ENCODE assay signal across 1 cellular context in the genomic region with DNA sequence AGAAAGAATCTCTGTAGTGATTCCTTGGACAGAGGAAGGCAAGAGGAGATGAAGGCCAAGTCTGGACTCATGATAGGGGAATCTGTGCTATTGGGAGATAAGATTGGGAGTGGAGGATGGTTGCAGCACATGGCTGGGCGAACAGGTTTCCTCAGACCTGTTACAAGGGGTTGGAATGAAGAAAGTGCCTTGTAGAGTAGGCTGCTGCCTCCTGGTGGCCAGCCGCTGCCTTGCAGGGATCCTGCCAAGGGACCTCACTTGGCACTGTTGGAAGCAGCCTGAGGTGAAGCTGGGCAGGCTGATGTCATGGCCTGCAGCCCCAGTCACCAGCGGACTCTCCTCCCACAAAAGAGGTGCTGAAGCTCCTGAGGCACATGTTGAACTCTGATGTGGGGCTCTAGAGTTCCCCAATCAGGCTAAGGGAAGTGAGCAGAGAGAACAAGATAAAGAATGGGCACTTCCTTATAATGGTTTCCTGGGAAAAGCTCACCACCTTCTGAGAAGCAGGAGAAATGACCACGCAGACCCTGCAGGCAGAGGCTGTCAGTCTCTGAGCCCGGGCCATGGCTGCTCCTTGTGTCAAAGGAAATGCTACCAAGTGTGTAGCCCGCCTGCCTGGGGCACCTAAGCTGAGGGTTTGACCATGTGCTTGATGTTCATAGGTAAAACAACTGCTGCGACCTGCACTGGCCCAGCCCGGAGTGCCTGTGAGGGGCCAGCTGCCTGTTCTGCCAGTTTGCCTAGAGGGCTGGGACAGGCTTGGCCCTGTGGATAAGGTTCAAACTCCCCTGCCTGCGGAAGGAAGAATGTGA.
TF ChIP-seq lines count a peak whose summit lies in the region.

No MANE protein-coding gene starts in this region.

TF ChIP-seq in SK-N-SH, 30 proteins besides CTCF, POLR2A, EP300 and RAD21 (continued from another document):
- TF ChIP-seq YY1 (IDR thresholded peaks at IDR 0.05; ENCODE audit: low read depth), result no peak
- TF ChIP-seq TAF1 (IDR thresholded peaks at IDR 0.05; ENCODE audit: borderline replicate concordance, low read depth, low read length), result no peak
- TF ChIP-seq, protein P1, sequence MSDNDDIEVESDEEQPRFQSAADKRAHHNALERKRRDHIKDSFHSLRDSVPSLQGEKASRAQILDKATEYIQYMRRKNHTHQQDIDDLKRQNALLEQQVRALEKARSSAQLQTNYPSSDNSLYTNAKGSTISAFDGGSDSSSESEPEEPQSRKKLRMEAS (IDR thresholded peaks at IDR 0.05; ENCODE audit: low read depth), result peak; percentile 72
- no peak for TF ChIP-seq RFX5 (IDR thresholded peaks at IDR 0.05; ENCODE audit: low read length)
- TF ChIP-seq MXI1 (IDR thresholded peaks at IDR 0.05; ENCODE audit: low read depth, low read length), result peak; percentile 80; the same call in 1 of the 2 replicates
- TF ChIP-seq FOXJ3 (CRISPR knock-in tag; IDR thresholded peaks at IDR 0.05), result no peak
- TF ChIP-seq, protein P2, sequence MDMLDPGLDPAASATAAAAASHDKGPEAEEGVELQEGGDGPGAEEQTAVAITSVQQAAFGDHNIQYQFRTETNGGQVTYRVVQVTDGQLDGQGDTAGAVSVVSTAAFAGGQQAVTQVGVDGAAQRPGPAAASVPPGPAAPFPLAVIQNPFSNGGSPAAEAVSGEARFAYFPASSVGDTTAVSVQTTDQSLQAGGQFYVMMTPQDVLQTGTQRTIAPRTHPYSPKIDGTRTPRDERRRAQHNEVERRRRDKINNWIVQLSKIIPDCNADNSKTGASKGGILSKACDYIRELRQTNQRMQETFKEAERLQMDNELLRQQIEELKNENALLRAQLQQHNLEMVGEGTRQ (IDR thresholded peaks at IDR 0.05; ENCODE audit: borderline replicate concordance, low read depth, low read length), result no peak
- TF ChIP-seq, protein P3, sequence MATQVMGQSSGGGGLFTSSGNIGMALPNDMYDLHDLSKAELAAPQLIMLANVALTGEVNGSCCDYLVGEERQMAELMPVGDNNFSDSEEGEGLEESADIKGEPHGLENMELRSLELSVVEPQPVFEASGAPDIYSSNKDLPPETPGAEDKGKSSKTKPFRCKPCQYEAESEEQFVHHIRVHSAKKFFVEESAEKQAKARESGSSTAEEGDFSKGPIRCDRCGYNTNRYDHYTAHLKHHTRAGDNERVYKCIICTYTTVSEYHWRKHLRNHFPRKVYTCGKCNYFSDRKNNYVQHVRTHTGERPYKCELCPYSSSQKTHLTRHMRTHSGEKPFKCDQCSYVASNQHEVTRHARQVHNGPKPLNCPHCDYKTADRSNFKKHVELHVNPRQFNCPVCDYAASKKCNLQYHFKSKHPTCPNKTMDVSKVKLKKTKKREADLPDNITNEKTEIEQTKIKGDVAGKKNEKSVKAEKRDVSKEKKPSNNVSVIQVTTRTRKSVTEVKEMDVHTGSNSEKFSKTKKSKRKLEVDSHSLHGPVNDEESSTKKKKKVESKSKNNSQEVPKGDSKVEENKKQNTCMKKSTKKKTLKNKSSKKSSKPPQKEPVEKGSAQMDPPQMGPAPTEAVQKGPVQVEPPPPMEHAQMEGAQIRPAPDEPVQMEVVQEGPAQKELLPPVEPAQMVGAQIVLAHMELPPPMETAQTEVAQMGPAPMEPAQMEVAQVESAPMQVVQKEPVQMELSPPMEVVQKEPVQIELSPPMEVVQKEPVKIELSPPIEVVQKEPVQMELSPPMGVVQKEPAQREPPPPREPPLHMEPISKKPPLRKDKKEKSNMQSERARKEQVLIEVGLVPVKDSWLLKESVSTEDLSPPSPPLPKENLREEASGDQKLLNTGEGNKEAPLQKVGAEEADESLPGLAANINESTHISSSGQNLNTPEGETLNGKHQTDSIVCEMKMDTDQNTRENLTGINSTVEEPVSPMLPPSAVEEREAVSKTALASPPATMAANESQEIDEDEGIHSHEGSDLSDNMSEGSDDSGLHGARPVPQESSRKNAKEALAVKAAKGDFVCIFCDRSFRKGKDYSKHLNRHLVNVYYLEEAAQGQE (IDR thresholded peaks at IDR 0.05; ENCODE audit: low read depth, low read length), result no peak
- TF ChIP-seq, protein P4, sequence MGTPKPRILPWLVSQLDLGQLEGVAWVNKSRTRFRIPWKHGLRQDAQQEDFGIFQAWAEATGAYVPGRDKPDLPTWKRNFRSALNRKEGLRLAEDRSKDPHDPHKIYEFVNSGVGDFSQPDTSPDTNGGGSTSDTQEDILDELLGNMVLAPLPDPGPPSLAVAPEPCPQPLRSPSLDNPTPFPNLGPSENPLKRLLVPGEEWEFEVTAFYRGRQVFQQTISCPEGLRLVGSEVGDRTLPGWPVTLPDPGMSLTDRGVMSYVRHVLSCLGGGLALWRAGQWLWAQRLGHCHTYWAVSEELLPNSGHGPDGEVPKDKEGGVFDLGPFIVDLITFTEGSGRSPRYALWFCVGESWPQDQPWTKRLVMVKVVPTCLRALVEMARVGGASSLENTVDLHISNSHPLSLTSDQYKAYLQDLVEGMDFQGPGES (IDR thresholded peaks at IDR 0.05; ENCODE audit: low read depth, low read length), result no peak
- TF ChIP-seq RXRA (IDR thresholded peaks at IDR 0.05; ENCODE audit: borderline replicate concordance, low read depth), result no peak
- no peak for TF ChIP-seq FOSL2 (IDR thresholded peaks at IDR 0.05; ENCODE audit: borderline replicate concordance, low read depth)
- TF ChIP-seq, protein P5, sequence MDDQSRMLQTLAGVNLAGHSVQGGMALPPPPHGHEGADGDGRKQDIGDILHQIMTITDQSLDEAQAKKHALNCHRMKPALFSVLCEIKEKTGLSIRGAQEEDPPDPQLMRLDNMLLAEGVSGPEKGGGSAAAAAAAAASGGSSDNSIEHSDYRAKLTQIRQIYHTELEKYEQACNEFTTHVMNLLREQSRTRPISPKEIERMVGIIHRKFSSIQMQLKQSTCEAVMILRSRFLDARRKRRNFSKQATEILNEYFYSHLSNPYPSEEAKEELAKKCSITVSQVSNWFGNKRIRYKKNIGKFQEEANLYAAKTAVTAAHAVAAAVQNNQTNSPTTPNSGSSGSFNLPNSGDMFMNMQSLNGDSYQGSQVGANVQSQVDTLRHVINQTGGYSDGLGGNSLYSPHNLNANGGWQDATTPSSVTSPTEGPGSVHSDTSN (IDR thresholded peaks at IDR 0.05), result no peak
- TF ChIP-seq CHD2 (IDR thresholded peaks at IDR 0.05; ENCODE audit: low read length, partially characterized antibody), result peak; percentile 41
- TF ChIP-seq, protein P6, sequence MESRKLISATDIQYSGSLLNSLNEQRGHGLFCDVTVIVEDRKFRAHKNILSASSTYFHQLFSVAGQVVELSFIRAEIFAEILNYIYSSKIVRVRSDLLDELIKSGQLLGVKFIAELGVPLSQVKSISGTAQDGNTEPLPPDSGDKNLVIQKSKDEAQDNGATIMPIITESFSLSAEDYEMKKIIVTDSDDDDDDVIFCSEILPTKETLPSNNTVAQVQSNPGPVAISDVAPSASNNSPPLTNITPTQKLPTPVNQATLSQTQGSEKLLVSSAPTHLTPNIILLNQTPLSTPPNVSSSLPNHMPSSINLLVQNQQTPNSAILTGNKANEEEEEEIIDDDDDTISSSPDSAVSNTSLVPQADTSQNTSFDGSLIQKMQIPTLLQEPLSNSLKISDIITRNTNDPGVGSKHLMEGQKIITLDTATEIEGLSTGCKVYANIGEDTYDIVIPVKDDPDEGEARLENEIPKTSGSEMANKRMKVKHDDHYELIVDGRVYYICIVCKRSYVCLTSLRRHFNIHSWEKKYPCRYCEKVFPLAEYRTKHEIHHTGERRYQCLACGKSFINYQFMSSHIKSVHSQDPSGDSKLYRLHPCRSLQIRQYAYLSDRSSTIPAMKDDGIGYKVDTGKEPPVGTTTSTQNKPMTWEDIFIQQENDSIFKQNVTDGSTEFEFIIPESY (IDR thresholded peaks at IDR 0.05; ENCODE audit: borderline replicate concordance, low read depth), result no peak
- TF ChIP-seq GATA2 (CRISPR knock-in tag; IDR thresholded peaks at IDR 0.05), result no peak
- no peak for TF ChIP-seq NRF1 (IDR thresholded peaks at IDR 0.05; ENCODE audit: low read depth, low read length)
- TF ChIP-seq EZH2phosphoT487 (IDR thresholded peaks at IDR 0.05; ENCODE audit: borderline replicate concordance, low read depth), result no peak
- TF ChIP-seq RCOR1 (IDR thresholded peaks at IDR 0.05; ENCODE audit: low read length), result peak; percentile 47; the same call in 1 of the 2 replicates
- no peak for TF ChIP-seq JUND (IDR thresholded peaks at IDR 0.05)
- no peak for TF ChIP-seq TCF12 (IDR thresholded peaks at IDR 0.05)
- TF ChIP-seq MEF2A (IDR thresholded peaks at IDR 0.05; ENCODE audit: borderline replicate concordance, low read depth), result no peak
- TF ChIP-seq, protein P7, sequence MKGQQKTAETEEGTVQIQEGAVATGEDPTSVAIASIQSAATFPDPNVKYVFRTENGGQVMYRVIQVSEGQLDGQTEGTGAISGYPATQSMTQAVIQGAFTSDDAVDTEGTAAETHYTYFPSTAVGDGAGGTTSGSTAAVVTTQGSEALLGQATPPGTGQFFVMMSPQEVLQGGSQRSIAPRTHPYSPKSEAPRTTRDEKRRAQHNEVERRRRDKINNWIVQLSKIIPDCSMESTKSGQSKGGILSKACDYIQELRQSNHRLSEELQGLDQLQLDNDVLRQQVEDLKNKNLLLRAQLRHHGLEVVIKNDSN (IDR thresholded peaks at IDR 0.05; ENCODE audit: borderline replicate concordance, low read depth), result no peak
- no peak for TF ChIP-seq TEAD4 (IDR thresholded peaks at IDR 0.05; ENCODE audit: borderline replicate concordance, insufficient read depth)
- no peak for TF ChIP-seq POLR2AphosphoS5 (IDR thresholded peaks at IDR 0.05; ENCODE audit: low read depth, low read length)
- TF ChIP-seq NFIC (IDR thresholded peaks at IDR 0.05; ENCODE audit: borderline replicate concordance), result no peak
- TF ChIP-seq SMC3 (IDR thresholded peaks at IDR 0.05; ENCODE audit: low read depth, low read length), result peak; percentile 90
- no peak; the same call in 1 of the 2 replicates for TF ChIP-seq SIN3A (IDR thresholded peaks at IDR 0.05; ENCODE audit: borderline replicate concordance, low read depth, low read length)
